In the genomic region with DNA sequence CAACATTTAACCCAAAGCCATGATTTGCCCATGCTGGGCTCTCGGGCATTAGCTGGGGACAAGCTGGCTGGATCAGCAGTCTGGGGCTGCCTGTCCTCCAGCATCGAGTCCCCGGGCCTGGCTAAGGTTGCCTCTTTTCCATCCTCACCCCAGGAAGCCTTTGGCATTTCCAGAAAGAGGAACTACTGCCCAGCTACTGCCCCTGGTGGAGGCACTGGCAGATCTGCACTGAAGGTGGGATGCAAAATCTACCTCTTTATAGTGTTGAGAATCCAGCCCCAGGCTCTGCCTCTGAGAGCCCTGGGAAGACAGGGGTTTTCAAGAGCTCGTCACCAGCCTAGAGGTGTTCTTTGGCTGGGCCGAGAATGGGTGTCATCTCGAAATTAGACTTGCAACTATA, we compare ENCODE assay signal across 10 cellular contexts.
A peak's percentile ranks its signal among the peaks of the same experiment; 100 is the strongest.
DNase-seq lines count a peak whose midpoint lies in the region; ATAC-seq and TF ChIP-seq lines count a peak whose summit lies in the region.
"Had no signal": no experiment of that assay in that cellular context is flagged by ENCODE, and none has a peak within 500 bp of the region (broad histone marks: within the 10 kb centered on the region; RNA-seq: fewer than 3 reads in every experiment).

No MANE protein-coding gene starts in this region.

- H3K18ac ChIP-seq in neuronal stem cell (ENCODE audit: low read length) = no peak overlapping the region

- H2BK15ac ChIP-seq in neuronal stem cell (ENCODE audit: low read length) = no peak overlapping the region

- no peak overlapping the region for H2AFZ ChIP-seq in neuronal stem cell (ENCODE audit: low read length)

- peaks cover 10% of the 10 kb centered on the region for H3K36me3 Mint-ChIP-seq in glutamatergic neuron (ENCODE audit: unreplicated experiment)

- no peak overlapping the region for H3K4me3 Mint-ChIP-seq in glutamatergic neuron (ENCODE audit: unreplicated experiment)

- peak; percentile 50 for TF ChIP-seq CTCF in AG04450 (IDR thresholded peaks at IDR 0.05; ENCODE audit: low read depth, low read length)
- TF ChIP-seq CTCF in GM12872 (IDR thresholded peaks at IDR 0.05; ENCODE audit: insufficient read depth, low read depth, low read length) = 0 out of 3 replicates have a peak, but pooled peaks have one; percentile 20
- peak; percentile 37 for TF ChIP-seq CTCF in RWPE2 (IDR thresholded peaks at IDR 0.05; ENCODE audit: poor library complexity, severe bottlenecking)
- TF ChIP-seq CTCF in glutamatergic neuron (IDR thresholded peaks at IDR 0.05; ENCODE audit: partially characterized antibody, unreplicated experiment) = peak; percentile 30

- H3K4me1 ChIP-seq in RWPE2 (ENCODE audit: insufficient read depth, poor library complexity, severe bottlenecking) (peaks cover 15% of the 10 kb centered on the region), neuronal stem cell (ENCODE audit: control insufficient read depth in 2 of 2, insufficient read depth in 1 of 2, low read depth in 1 of 2, low read length in 2 of 2) (peaks cover 0 to 7% of the 10 kb centered on the region in 2 donors)

- H4K8ac ChIP-seq in neuronal stem cell (ENCODE audit: low read depth, low read length) = no peak overlapping the region

- H3K27ac Mint-ChIP-seq in glutamatergic neuron (ENCODE audit: unreplicated experiment) = no peak overlapping the region

- H3K4me3 ChIP-seq in AG04450 (ENCODE audit: low read depth, low read length) (no peak overlapping the region), RWPE2 (ENCODE audit: severe bottlenecking) (no peak overlapping the region), neuronal stem cell (ENCODE audit: low read length in 2 of 2) (no peak overlapping the region)
- H3K4me3 ChIP-seq: coronary artery had no signal

- no peak overlapping the region for H2BK5ac ChIP-seq in neuronal stem cell (ENCODE audit: low read length)

- no peak overlapping the region for H3K4ac ChIP-seq in neuronal stem cell (ENCODE audit: low read length)

- no peak overlapping the region for H3K27ac ChIP-seq in AG04450 (ENCODE audit: low read depth, low read length)
- no peak overlapping the region for H3K27ac ChIP-seq in RWPE2 (ENCODE audit: poor library complexity, severe bottlenecking)
- H3K27ac ChIP-seq in neuronal stem cell (replicated peaks; ENCODE audit: low read length) = no peak overlapping the region
- H3K27ac ChIP-seq: coronary artery had no signal

- no peaks in the 10 kb centered on the region for H3K79me1 ChIP-seq in neuronal stem cell (ENCODE audit: low read depth, low read length)

- no peak overlapping the region for H3K4me2 ChIP-seq in neuronal stem cell (ENCODE audit: insufficient read depth, low read length, poor library complexity, severe bottlenecking)

- H3K27me3 ChIP-seq in AG04450 (ENCODE audit: control insufficient read depth, insufficient read depth, low read length) (peaks cover 6% of the 10 kb centered on the region), RWPE2 (ENCODE audit: insufficient read depth, poor library complexity, severe bottlenecking) (no peaks in the 10 kb centered on the region), neuronal stem cell (ENCODE audit: control insufficient read depth in 3 of 3, insufficient read depth in 3 of 3, low read depth in 1 of 3, low read length in 3 of 3) (no peaks in the 10 kb centered on the region)

- no peak overlapping the region for H3K9ac ChIP-seq in neuronal stem cell (ENCODE audit: low read depth, low read length, poor library complexity)

- peaks cover 15% of the 10 kb centered on the region for H3K4me1 Mint-ChIP-seq in glutamatergic neuron (ENCODE audit: low read depth, unreplicated experiment)

- peaks cover 10% of the 10 kb centered on the region for H3K27me3 Mint-ChIP-seq in glutamatergic neuron (ENCODE audit: unreplicated experiment)

- H2BK120ac ChIP-seq in neuronal stem cell (ENCODE audit: low read depth, low read length) = no peak overlapping the region

- peaks cover 13% of the 10 kb centered on the region for H3K9me3 Mint-ChIP-seq in glutamatergic neuron (ENCODE audit: unreplicated experiment)

- H2AK5ac ChIP-seq in neuronal stem cell (ENCODE audit: low read depth, low read length) = no peak overlapping the region

- H3K9me3 ChIP-seq in AG04450 (ENCODE audit: control insufficient read depth, insufficient read depth, low read length) = peaks cover 22% of the 10 kb centered on the region
- peaks cover 6% of the 10 kb centered on the region for H3K9me3 ChIP-seq in RWPE2 (ENCODE audit: severe bottlenecking)
- no peaks in the 10 kb centered on the region for H3K9me3 ChIP-seq in neuronal stem cell (replicated peaks in 1 of 2; ENCODE audit: control insufficient read depth in 2 of 2, insufficient read depth in 1 of 2, low read depth in 1 of 2, low read length in 2 of 2)

- no peak overlapping the region for H2BK12ac ChIP-seq in neuronal stem cell (ENCODE audit: low read length)

- H3K36me3 ChIP-seq in RWPE2 (ENCODE audit: low read depth) (no peaks in the 10 kb centered on the region), neuronal stem cell (replicated peaks in 1 of 2; ENCODE audit: control insufficient read depth in 2 of 2, insufficient read depth in 2 of 2, low read length in 2 of 2) (no peaks in the 10 kb centered on the region)

- H4K91ac ChIP-seq in neuronal stem cell (ENCODE audit: low read depth, low read length, poor library complexity) = no peak overlapping the region

- H3K23ac ChIP-seq in neuronal stem cell (ENCODE audit: low read depth, low read length, poor library complexity) = no peak overlapping the region

- CTCF ChIA-PET in AG04450 (lab: Charles Lee) = interaction anchor here (0.6 to 2.3 kb wide), 11 partner anchors 12 to 871 kb away, joined by 3 to 10 read pairs (median 4); partner anchors contain the start of gene PTPRU

- no peak overlapping the region for H3K14ac ChIP-seq in neuronal stem cell (ENCODE audit: low read length)

- ATAC-seq in RWPE2 (ENCODE audit: low read depth) = no peak
- no peak for ATAC-seq in HG02870 (IDR thresholded peaks at IDR 0.05; ENCODE audit: unreplicated experiment)

- DNase-seq in AG04450 (ENCODE audit: low read depth, low spot score) = no peak
- no peak for DNase-seq in RWPE2 (ENCODE audit: low spot score)
- DNase-seq in glutamatergic neuron = peak; percentile 39
- DNase-seq in activated CD4-positive, CD25-positive, alpha-beta regulatory T cell treated with anti-CD3 and anti-CD28 coated beads, Interleukin-2, amount 50 U/mL, for 72 hours = no peak
- no peak for DNase-seq in neuronal stem cell (ENCODE audit: low spot score)
- DNase-seq in amniotic stem cell (lab: John Stamatoyannopoulos, UW) = no peak
- DNase-seq: activated CD8-positive, alpha-beta memory T cell treated with anti-CD3 and anti-CD28 coated beads, Interleukin-2, amount 50 U/mL, for 4 hours had no signal

- no CpG with 5 or more reads among the region's 6 CpGs for WGBS in neuronal stem cell (ENCODE audit: extremely low coverage in 2 of 2, insufficient read length in 2 of 2, insufficient replicate concordance in 1 of 2), 2 donors

- POLR2A ChIA-PET in AG04450 (lab: Yijun Ruan, JAX) = no interaction called here
